ENCODE assay signal across 1 cellular context in the genomic region with DNA sequence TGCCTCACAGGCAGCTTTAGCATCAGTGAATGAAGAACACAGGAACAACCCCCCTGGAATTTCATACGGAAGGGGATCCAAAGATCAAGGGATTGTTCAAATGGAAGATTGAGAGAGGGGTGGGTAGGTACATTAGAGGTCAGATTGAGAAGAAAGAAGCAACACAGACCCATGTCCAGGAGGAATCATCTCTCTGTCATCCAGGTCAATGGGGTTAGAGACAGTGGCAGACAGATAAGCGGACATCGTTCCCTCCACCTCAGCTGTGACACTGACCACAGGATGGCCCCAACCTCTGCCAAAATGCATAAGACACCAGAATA.
TF ChIP-seq lines count a peak whose summit lies in the region.

No MANE protein-coding gene starts in this region.

TF ChIP-seq in IMR-90, 13 proteins besides CTCF, POLR2A, EP300 and RAD21 (continued from another document):
- TF ChIP-seq, protein P1, sequence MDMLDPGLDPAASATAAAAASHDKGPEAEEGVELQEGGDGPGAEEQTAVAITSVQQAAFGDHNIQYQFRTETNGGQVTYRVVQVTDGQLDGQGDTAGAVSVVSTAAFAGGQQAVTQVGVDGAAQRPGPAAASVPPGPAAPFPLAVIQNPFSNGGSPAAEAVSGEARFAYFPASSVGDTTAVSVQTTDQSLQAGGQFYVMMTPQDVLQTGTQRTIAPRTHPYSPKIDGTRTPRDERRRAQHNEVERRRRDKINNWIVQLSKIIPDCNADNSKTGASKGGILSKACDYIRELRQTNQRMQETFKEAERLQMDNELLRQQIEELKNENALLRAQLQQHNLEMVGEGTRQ (IDR thresholded peaks at IDR 0.05; ENCODE audit: low read depth, low read length), result no peak
